Comparison of ENCODE assay signal across 8 cellular contexts in the genomic region with DNA sequence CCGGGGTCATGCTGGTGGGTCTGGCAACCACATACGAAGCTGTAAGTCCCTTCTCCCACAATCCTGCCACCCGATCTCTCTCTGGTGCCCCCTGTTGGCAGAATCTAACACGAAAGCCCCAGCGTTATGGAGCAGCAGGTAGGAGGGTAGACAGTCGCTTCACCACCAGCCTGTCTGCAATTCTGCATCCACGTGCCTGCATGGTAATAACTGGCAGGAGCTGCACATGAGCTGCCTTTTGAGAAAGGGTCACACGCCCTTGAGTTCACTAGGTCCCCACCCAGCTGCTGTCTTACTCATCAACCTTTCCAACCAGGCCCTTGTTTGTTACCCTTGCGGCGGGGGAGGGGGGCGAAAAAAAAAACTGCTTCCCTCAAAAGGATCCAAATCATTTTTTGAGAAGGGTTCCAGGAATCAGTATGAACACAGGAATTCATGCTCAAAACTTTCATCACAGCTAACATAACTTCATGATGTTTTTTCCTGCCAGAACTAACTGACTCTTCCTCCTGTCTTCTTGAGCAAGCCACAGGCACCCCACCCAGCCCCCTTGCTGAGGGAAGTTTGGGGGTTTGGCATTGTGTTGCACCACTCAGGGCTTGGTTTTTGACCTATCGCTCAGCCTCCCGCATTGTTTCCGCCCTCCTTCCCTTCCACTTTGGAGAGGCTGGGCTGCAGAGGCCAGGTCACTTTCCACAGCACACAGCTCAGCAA. TPM values are rescaled to one million over a fixed set of nuclear protein-coding genes. Genes with fewer than 3 reads are reported as not detected.
DNase-seq lines count a peak whose midpoint lies in the region; ATAC-seq and TF ChIP-seq lines count a peak whose summit lies in the region.

No MANE protein-coding gene starts in this region.

- intact Hi-C loops in naive thymus-derived CD4-positive, alpha-beta T cell (cut with micrococcal nuclease): loop anchor here in 1 of 2 donors (10.0 kb wide), 1 partner anchor 215 kb away; no protein-coding TSS in a partner anchor
- intact Hi-C loops in thyroid gland (cut with DNase I): no loop called here

- H3K27ac Mint-ChIP-seq in naive thymus-derived CD4-positive, alpha-beta T cell: no peak overlapping the region

- TF ChIP-seq POLR2A in thyroid gland (IDR thresholded peaks at IDR 0.05): no peak

- DNase-seq in KBM-7 (peak; percentile 69), thyroid gland (peak; percentile 24 to 39), LoVo (ENCODE audit: low spot score) (no peak)
- DNase-seq in activated CD4-positive, alpha-beta T cell treated with anti-CD3 and anti-CD28 coated beads, Interleukin-2, amount 50 U/mL, for 1 hour: peak; percentile 20
- DNase-seq in naive thymus-derived CD4-positive, alpha-beta T cell: peak in 8 of 9 donors; percentile 4 to 57 (median 14)

- TF ChIP-seq CTCF in GM12875 (IDR thresholded peaks at IDR 0.05; ENCODE audit: borderline replicate concordance, insufficient read depth, low read depth, low read length) (peak; percentile 77), thyroid gland (IDR thresholded peaks at IDR 0.05) (peak in 2 of 6 experiments; percentile 13 to 34)

- H3K27me3 ChIP-seq in naive thymus-derived CD4-positive, alpha-beta T cell (ENCODE audit: control insufficient read depth in 2 of 2, insufficient read depth in 2 of 2, low read length in 2 of 2): no peaks in the 10 kb centered on the region
- no peaks in the 10 kb centered on the region for H3K27me3 ChIP-seq in thyroid gland

- CTCF ChIA-PET in naive thymus-derived CD4-positive, alpha-beta T cell (lab: Charles Lee): no interaction called here

- H3K4me3 Mint-ChIP-seq in naive thymus-derived CD4-positive, alpha-beta T cell: peak overlapping the region in 3 of 10 donors; percentile 4 to 31 (median 6)

- H3K36me3 ChIP-seq in naive thymus-derived CD4-positive, alpha-beta T cell (ENCODE audit: control insufficient read depth in 2 of 3, insufficient read depth in 3 of 3, low read length in 3 of 3): no peaks in the 10 kb centered on the region
- H3K36me3 ChIP-seq in thyroid gland: no peaks in the 10 kb centered on the region

- H3K27ac ChIP-seq in naive thymus-derived CD4-positive, alpha-beta T cell (ENCODE audit: low read depth, low read length): no peak overlapping the region
- peak overlapping the region in 1 of 3 donors; percentile 14 for H3K27ac ChIP-seq in thyroid gland

- peaks cover 0 to 17% (median 7%) of the 10 kb centered on the region in 7 donors for H3K4me1 Mint-ChIP-seq in naive thymus-derived CD4-positive, alpha-beta T cell

- peak; percentile 70 for ATAC-seq in esophagus mucosa
- peak; percentile 79 for ATAC-seq in naive thymus-derived CD4-positive, alpha-beta T cell
- no peak for ATAC-seq in GM19452 (IDR thresholded peaks at IDR 0.05; ENCODE audit: unreplicated experiment)

- in situ Hi-C loops in KBM-7 (cut with MboI; ENCODE audit: low pct_unique_long_range_greater_than_20kb, low sequenced_read_pairs): no loop called here

- H3K9me3 Mint-ChIP-seq in naive thymus-derived CD4-positive, alpha-beta T cell: no peaks in the 10 kb centered on the region

- 44 to 47% methylated on average over 14 of the region's 14 CpGs for WGBS in thyroid gland, 2 donors

- H3K27me3 Mint-ChIP-seq in naive thymus-derived CD4-positive, alpha-beta T cell: peaks cover 6 to 39% (median 25%) of the 10 kb centered on the region in 5 donors

- H3K4me3 ChIP-seq in GM12875 (ENCODE audit: low read depth, low read length) (no peak overlapping the region), thyroid gland (replicated peaks in 1 of 3) (no peak overlapping the region)
- no peak overlapping the region for H3K4me3 ChIP-seq in naive thymus-derived CD4-positive, alpha-beta T cell (ENCODE audit: low read length)

- no peaks in the 10 kb centered on the region for H3K9me3 ChIP-seq in naive thymus-derived CD4-positive, alpha-beta T cell (ENCODE audit: control insufficient read depth in 2 of 3, low read length in 3 of 3)
- no peaks in the 10 kb centered on the region for H3K9me3 ChIP-seq in thyroid gland

- no peaks in the 10 kb centered on the region for H3K36me3 Mint-ChIP-seq in naive thymus-derived CD4-positive, alpha-beta T cell

- POLR2A ChIA-PET in naive thymus-derived CD4-positive, alpha-beta T cell (lab: Charles Lee): no interaction called here

- peaks cover 0 to 4% of the 10 kb centered on the region in 2 donors for H3K4me1 ChIP-seq in naive thymus-derived CD4-positive, alpha-beta T cell (ENCODE audit: control insufficient read depth in 2 of 2, insufficient read depth in 2 of 2, low read length in 2 of 2)
- no peaks in the 10 kb centered on the region for H3K4me1 ChIP-seq in thyroid gland

RNA-seq across cellular contexts. Expression of a gene that starts 19.6 kb away (rescaled TPM):
- total RNA-seq in esophagus mucosa (not detected), thyroid gland (not detected)
- not detected for total RNA-seq in naive thymus-derived CD4-positive, alpha-beta T cell
- not detected for polyA plus RNA-seq in naive thymus-derived CD4-positive, alpha-beta T cell
